ENCODE assay signal across 8 cellular contexts in the genomic region with DNA sequence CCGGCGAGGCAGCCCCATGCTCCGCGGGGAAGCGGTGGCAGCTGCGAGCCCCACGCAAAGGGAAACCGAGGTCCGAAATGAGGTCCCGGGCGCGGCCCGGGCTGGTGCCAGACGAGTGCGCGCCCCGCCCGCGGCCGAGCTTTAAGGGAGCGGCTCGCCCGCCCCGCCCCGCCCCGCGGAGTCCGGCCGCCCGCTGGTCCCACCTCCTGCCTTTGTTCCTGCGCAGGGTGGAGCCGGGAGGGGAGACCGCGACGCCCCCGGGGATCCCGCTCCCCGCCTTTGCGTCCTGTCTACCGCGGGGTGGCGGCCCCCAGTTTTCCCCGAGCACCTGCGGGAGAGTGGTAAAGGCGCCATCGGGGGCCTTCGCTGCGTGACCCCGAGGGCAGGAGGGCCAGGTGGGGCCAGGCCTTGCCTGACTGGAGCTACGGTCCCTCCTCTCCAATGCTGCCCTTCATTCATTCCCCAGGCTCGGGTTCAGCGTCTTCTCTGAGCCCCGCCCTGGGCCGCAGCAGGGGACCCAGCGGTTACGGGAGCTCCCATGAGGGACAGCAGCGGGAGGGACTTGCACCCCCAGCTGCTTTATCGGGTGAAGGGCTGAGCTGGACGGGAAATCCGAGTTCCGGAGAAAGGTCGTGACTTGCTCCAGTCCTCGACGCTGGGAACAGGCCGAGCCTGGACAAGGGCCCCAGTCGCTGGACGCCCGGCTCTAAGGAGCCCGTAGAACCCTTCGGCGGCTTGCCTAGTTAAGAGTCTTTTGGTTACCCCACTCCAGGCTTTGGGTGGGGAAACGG. TPM values are rescaled to one million over a fixed set of nuclear protein-coding genes. Genes with fewer than 3 reads are reported as not detected.
DNase-seq lines count a peak whose midpoint lies in the region; ATAC-seq and TF ChIP-seq lines count a peak whose summit lies in the region.

Gene HES2 (minus strand): TSS at position 117 of the 791 bp plus-strand sequence. CDS start 99 bp downstream, at position 18.

- intact Hi-C loops in psoas muscle (cut with DNase I) = no loop called here

- peak within 1 kb of the TSS; percentile 53 for H3K4me3 ChIP-seq in GM06990 (replicated peaks; ENCODE audit: low read depth, low read length)
- peak within 1 kb of the TSS; percentile 42 for H3K4me3 ChIP-seq in fibroblast of the aortic adventitia (ENCODE audit: low read depth, low read length)
- peak within 1 kb of the TSS; percentile 55 for H3K4me3 ChIP-seq in psoas muscle
- no peak within 1 kb of the TSS for H3K4me3 ChIP-seq in WERI-Rb-1 (ENCODE audit: low read depth, low read length)

- H3K4me1 ChIP-seq in psoas muscle = peaks cover 21% of the 10 kb centered on the region

- DNase-seq in GM06990 (ENCODE audit: extremely low read depth, insufficient read length) = no peak
- DNase-seq in RPMI8226 = peak; percentile 58
- DNase-seq in fibroblast of the aortic adventitia (ENCODE audit: low read depth) = no peak
- DNase-seq in psoas muscle = no peak
- DNase-seq in NAMALWA (ENCODE audit: low spot score) = no peak
- DNase-seq in WERI-Rb-1 = no peak

- peaks cover 6% of the 10 kb centered on the region for H3K27me3 ChIP-seq in GM06990 (replicated peaks; ENCODE audit: control insufficient read depth, insufficient read depth, low read length)
- H3K27me3 ChIP-seq in psoas muscle (ENCODE audit: insufficient read depth in 3 of 3, low read length in 2 of 3) = peaks cover 0 to 97% (median 50%) of the 10 kb centered on the region in 3 donors
- H3K27me3 ChIP-seq in WERI-Rb-1 (ENCODE audit: insufficient read depth, low read depth, severe bottlenecking) = no peaks in the 10 kb centered on the region

- H3K36me3 ChIP-seq in GM06990 (ENCODE audit: control insufficient read depth, insufficient read depth, low read length) = no peaks in the 10 kb centered on the region
- H3K36me3 ChIP-seq in psoas muscle (ENCODE audit: insufficient read depth in 1 of 2, low read depth in 1 of 2) = no peaks in the 10 kb centered on the region
- no peaks in the 10 kb centered on the region for H3K36me3 ChIP-seq in WERI-Rb-1

- ATAC-seq in psoas muscle = peak in 2 of 4 donors; percentile 34 to 39
- ATAC-seq in GM21619 (IDR thresholded peaks at IDR 0.05; ENCODE audit: unreplicated experiment) = no peak
- ATAC-seq in HG03025 (IDR thresholded peaks at IDR 0.05; ENCODE audit: low FRiP score, unreplicated experiment) = no peak

- TF ChIP-seq CTCF in GM06990 (IDR thresholded peaks at IDR 0.05; ENCODE audit: insufficient read depth, low read length, poor library complexity, severe bottlenecking) (no peak), fibroblast of the aortic adventitia (IDR thresholded peaks at IDR 0.05; ENCODE audit: insufficient read depth, low read length) (no peak), psoas muscle (IDR thresholded peaks at IDR 0.05) (no peak), WERI-Rb-1 (IDR thresholded peaks at IDR 0.05; ENCODE audit: low read depth, low read length) (no peak)

- 0 to 1% (median 0%) methylated on average over 35 to 72 of the region's 72 CpGs for WGBS in psoas muscle, 3 donors

- H3K27ac ChIP-seq in psoas muscle (no peak within 1 kb of the TSS), WERI-Rb-1 (no peak within 1 kb of the TSS)

- H3K9me3 ChIP-seq in psoas muscle (no peaks in the 10 kb centered on the region), WERI-Rb-1 (ENCODE audit: severe bottlenecking) (no peaks in the 10 kb centered on the region)

RNA-seq across cellular contexts. Expression of gene HES2, which starts in this region (rescaled TPM):
- total RNA-seq in fibroblast of the aortic adventitia (ENCODE audit: low replicate concordance) = 0.09 and 0.65 TPM in 2 replicates
- total RNA-seq in psoas muscle = under 1 TPM in 1 of 4 donors, not detected in 3; 0.06 TPM
- under 1 TPM in 1 of 3 donors, not detected in 2; 0.13 TPM for polyA plus RNA-seq in psoas muscle
